8 cellular contexts compared by ENCODE assay signal in the genomic region with DNA sequence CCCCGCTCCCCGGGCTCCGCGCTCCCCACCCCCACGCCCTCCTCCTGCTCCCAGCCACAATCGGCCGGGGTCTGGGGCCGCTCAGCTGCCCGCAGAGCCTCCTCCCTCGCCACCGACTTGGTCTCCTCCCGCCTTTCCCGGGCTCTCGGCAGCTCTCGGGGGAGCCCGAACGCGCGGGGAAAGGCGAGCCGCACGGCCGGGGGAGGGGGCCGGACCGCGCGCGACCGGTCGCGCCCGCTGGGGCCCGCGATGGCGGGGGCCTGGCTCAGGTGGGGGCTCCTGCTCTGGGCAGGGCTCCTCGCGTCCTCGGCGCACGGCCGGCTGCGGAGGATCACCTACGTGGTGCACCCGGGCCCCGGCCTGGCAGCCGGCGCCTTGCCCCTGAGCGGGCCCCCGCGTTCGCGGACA. TPM values are rescaled to one million over a fixed set of nuclear protein-coding genes. Genes with fewer than 3 reads are reported as not detected.
DNase-seq lines count a peak whose midpoint lies in the region; ATAC-seq, FAIRE-seq and TF ChIP-seq lines count a peak whose summit lies in the region.

No MANE protein-coding gene starts in this region.

- no peak for FAIRE-seq in A549 (lab: Jason Lieb, UNC)

- H3K4me1 Mint-ChIP-seq in brain (peaks cover 42% of the 10 kb centered on the region), type B pancreatic cell (ENCODE audit: unreplicated experiment) (peaks cover 17% of the 10 kb centered on the region)

- H3K27me3 Mint-ChIP-seq in brain (peaks cover 11% of the 10 kb centered on the region), type B pancreatic cell (no peaks in the 10 kb centered on the region)

- intact Hi-C loops in left colon (cut with DNase I, micrococcal nuclease), result loop anchor here in 1 of 2 donors (10.0 kb wide), 1 partner anchor 172 kb away; no protein-coding TSS in a partner anchor

- TF ChIP-seq EP300 in A549 (IDR thresholded peaks at IDR 0.05), result no peak

- H3K9me3 Mint-ChIP-seq in brain (peaks cover 0 to 2% (median 0%) of the 10 kb centered on the region in 5 experiments), type B pancreatic cell (no peaks in the 10 kb centered on the region)

- no peak for TF ChIP-seq POLR2A in A549 (IDR thresholded peaks at IDR 0.05; ENCODE audit: low read length)

- H3K36me3 Mint-ChIP-seq in brain, result no peaks in the 10 kb centered on the region
- peaks cover 8% of the 10 kb centered on the region for H3K36me3 Mint-ChIP-seq in type B pancreatic cell

- TF ChIP-seq CTCF in A549 (IDR thresholded peaks at IDR 0.05), result no peak
- no peak for TF ChIP-seq CTCF in brain (conservative IDR thresholded peaks at IDR 0.05)
- no peak for TF ChIP-seq CTCF in type B pancreatic cell (conservative IDR thresholded peaks at IDR 0.05)

- 8% methylated on average over 7 of the region's 52 CpGs for WGBS in A549 (ENCODE audit: missing lambda C conversion rate)

- H3K27ac Mint-ChIP-seq in brain, result no peak overlapping the region
- no peak overlapping the region for H3K27ac Mint-ChIP-seq in type B pancreatic cell

- ATAC-seq in A549, result peak; percentile 36 to 59
- ATAC-seq in GM19035 (IDR thresholded peaks at IDR 0.05; ENCODE audit: unreplicated experiment), result peak; percentile 26
- peak; percentile 26 for ATAC-seq in HG03520 (IDR thresholded peaks at IDR 0.05; ENCODE audit: unreplicated experiment)
- ATAC-seq in left colon, result peak; percentile 20

- peaks cover 19% of the 10 kb centered on the region for H3K4me1 ChIP-seq in A549

- H3K27ac ChIP-seq in A549, result peak overlapping the region; percentile 94 to 96

- peak overlapping the region; percentile 96 for H3K4me3 ChIP-seq in A549

- H3K4me3 Mint-ChIP-seq in brain (peak overlapping the region in 3 of 5 experiments; percentile 65 to 86 (median 85)), type B pancreatic cell (no peak overlapping the region)

- H3K4me2 ChIP-seq in A549, result peak overlapping the region; percentile 81

- CTCF ChIA-PET in A549 (lab: Yijun Ruan, JAX), result interaction anchor here (0.8 to 3.4 kb wide), 10 partner anchors 8 to 529 kb away, joined by 3 to 25 read pairs (median 4); a partner anchor contains a TSS

- DNase-seq in A549 (ENCODE audit: low read depth in 1 of 2, low spot score in 1 of 2) (peak; percentile 16 to 44), left colon (peak in 1 of 2 donors; percentile 39), type B pancreatic cell (ENCODE audit: extremely low spot score, unreplicated experiment) (peak; percentile 73), NCI-H524 treated with DMSO at 0.1 percent for 48 hours (lab: John Stamatoyannopoulos, UW) (no peak), NCI-H1105 (lab: John Stamatoyannopoulos, UW) (no peak)

- POLR2A ChIA-PET in A549 (lab: Yijun Ruan, JAX), result interaction anchor here (1.2 kb wide), 1 partner anchor 85 kb away, joined by 4 read pairs; no protein-coding TSS in a partner anchor

- TF ChIP-seq RAD21 in A549 (conservative IDR thresholded peaks at IDR 0.05 in 1 of 2, IDR thresholded peaks at IDR 0.05 in 1 of 2), result no peak; a peak in 1 of 5 replicates

- H3K9me3 ChIP-seq in A549, result no peaks in the 10 kb centered on the region

TF ChIP-seq in A549, 52 proteins besides CTCF, POLR2A, EP300 and RAD21 (continues in another document):
- TF ChIP-seq CBX8 (IDR thresholded peaks at IDR 0.05) (no peak), EHMT2 (IDR thresholded peaks at IDR 0.05; ENCODE audit: low read depth) (no peak), ZSCAN20 (CRISPR knock-in tag; IDR thresholded peaks at IDR 0.05) (no peak), FOXS1 (CRISPR knock-in tag; IDR thresholded peaks at IDR 0.05) (no peak), CHD2 (IDR thresholded peaks at IDR 0.05; ENCODE audit: low read length, partially characterized antibody) (no peak), MAFK (IDR thresholded peaks at IDR 0.05; ENCODE audit: partially characterized antibody) (no peak), HOXB5 (CRISPR knock-in tag; IDR thresholded peaks at IDR 0.05) (no peak), CHD4 (IDR thresholded peaks at IDR 0.05; ENCODE audit: borderline replicate concordance) (no peak), EHF (CRISPR knock-in tag; IDR thresholded peaks at IDR 0.05) (no peak), SMC3 (IDR thresholded peaks at IDR 0.05) (no peak; the same call in 2 of the 3 replicates), JUN (IDR thresholded peaks at IDR 0.05) (peak in 1 of 2 experiments; percentile 24; a peak in 1 of 5 replicates), TP53 (CRISPR knock-in tag; IDR thresholded peaks at IDR 0.05) (no peak), RFX5 (IDR thresholded peaks at IDR 0.05) (no peak), GATA3 (IDR thresholded peaks at IDR 0.05; ENCODE audit: borderline replicate concordance) (no peak), HEYL (CRISPR knock-in tag; IDR thresholded peaks at IDR 0.05) (no peak), JUNB (IDR thresholded peaks at IDR 0.05) (0 out of 2 replicates have a peak, but pooled peaks have one; percentile 7), HOXA7 (CRISPR knock-in tag; IDR thresholded peaks at IDR 0.05) (no peak), PHF8 (IDR thresholded peaks at IDR 0.05; ENCODE audit: borderline replicate concordance, low read depth) (peak; percentile 50)
- TF ChIP-seq, protein P1, sequence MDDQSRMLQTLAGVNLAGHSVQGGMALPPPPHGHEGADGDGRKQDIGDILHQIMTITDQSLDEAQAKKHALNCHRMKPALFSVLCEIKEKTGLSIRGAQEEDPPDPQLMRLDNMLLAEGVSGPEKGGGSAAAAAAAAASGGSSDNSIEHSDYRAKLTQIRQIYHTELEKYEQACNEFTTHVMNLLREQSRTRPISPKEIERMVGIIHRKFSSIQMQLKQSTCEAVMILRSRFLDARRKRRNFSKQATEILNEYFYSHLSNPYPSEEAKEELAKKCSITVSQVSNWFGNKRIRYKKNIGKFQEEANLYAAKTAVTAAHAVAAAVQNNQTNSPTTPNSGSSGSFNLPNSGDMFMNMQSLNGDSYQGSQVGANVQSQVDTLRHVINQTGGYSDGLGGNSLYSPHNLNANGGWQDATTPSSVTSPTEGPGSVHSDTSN (IDR thresholded peaks at IDR 0.05), result no peak
- TF ChIP-seq, protein P2, sequence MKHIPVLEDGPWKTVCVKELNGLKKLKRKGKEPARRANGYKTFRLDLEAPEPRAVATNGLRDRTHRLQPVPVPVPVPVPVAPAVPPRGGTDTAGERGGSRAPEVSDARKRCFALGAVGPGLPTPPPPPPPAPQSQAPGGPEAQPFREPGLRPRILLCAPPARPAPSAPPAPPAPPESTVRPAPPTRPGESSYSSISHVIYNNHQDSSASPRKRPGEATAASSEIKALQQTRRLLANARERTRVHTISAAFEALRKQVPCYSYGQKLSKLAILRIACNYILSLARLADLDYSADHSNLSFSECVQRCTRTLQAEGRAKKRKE (CRISPR knock-in tag; IDR thresholded peaks at IDR 0.05; ENCODE audit: low read depth), result no peak
- TF ChIP-seq, protein P3, sequence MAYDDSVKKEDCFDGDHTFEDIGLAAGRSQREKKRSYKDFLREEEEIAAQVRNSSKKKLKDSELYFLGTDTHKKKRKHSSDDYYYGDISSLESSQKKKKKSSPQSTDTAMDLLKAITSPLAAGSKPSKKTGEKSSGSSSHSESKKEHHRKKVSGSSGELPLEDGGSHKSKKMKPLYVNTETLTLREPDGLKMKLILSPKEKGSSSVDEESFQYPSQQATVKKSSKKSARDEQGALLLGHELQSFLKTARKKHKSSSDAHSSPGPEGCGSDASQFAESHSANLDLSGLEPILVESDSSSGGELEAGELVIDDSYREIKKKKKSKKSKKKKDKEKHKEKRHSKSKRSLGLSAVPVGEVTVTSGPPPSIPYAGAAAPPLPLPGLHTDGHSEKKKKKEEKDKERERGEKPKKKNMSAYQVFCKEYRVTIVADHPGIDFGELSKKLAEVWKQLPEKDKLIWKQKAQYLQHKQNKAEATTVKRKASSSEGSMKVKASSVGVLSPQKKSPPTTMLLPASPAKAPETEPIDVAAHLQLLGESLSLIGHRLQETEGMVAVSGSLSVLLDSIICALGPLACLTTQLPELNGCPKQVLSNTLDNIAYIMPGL (CRISPR knock-in tag; IDR thresholded peaks at IDR 0.05; ENCODE audit: borderline replicate concordance), result no peak
- TF ChIP-seq, protein P4, sequence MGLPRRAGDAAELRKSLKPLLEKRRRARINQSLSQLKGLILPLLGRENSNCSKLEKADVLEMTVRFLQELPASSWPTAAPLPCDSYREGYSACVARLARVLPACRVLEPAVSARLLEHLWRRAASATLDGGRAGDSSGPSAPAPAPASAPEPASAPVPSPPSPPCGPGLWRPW (IDR thresholded peaks at IDR 0.05), result no peak

RNA-seq across cellular contexts. Expression of a gene that starts 0.3 kb away (rescaled TPM):
- 30.4 and 42.5 TPM in 2 replicates for polyA plus RNA-seq in A549 (2011; rRNA removed)
- 7.5 and 7.9 TPM in 2 replicates for polyA plus RNA-seq in A549 (2012; cell fraction: cytosol; rRNA removed)
- 13.4 and 18.1 TPM in 2 replicates for polyA plus RNA-seq in A549 (2012; cell fraction: nucleus; rRNA removed)
- polyA plus RNA-seq in A549 (2017; fragmentation: RNase III; extraction: RNeasy Plus Mini Kit Qiagen cat#74134 plus additional on column Dnase treatment), result 17.6 to 24.2 TPM (median 23.8 TPM) in 3 replicates
- 73.4 and 79.3 TPM in 2 replicates for polyA minus RNA-seq in A549 (2011; rRNA and poly(A)+ RNA removed)
- 9.8 TPM for polyA plus RNA-seq in brain (ENCODE audit: insufficient read depth, low read depth, low replicate concordance)
- 10 to 100 TPM; 21.2 to 24.8 TPM for total RNA-seq in left colon
- total RNA-seq in type B pancreatic cell (ENCODE audit: low replicate concordance), result 24.8 and 53.3 TPM in 2 replicates

Comparison
In these comparisons a context has a peak if more than half of its experiments do, and no peak if none do; other contexts are left out.
1. DNase-seq: peak in A549 (2 of 2) and type B pancreatic cell (single experiment); none in NCI-H524 treated with DMSO at 0.1 percent for 48 hours (single experiment) and NCI-H1105 (single experiment).
2. Peak in every context shown above with its lines, with median percentiles within 50 percentile points of each other: ATAC-seq.